8 cellular contexts compared by ENCODE assay signal in genomic region chrX:25015486-25016360, GRCh38. TPM values are rescaled to one million over a fixed set of nuclear protein-coding genes. Genes with fewer than 3 reads are reported as not detected.
DNase-seq lines count a peak whose midpoint lies in the region; ATAC-seq and TF ChIP-seq lines count a peak whose summit lies in the region.

TSS of gene ARX (minus strand) at chrX:25015965. CDS start at chrX:25015737, 228 bp downstream.

- peaks cover 5% of the 10 kb centered on the region for H3K27me3 ChIP-seq in endocrine pancreas (ENCODE audit: control insufficient read depth, insufficient read depth, low read length)

- H3K36me3 ChIP-seq in endocrine pancreas (ENCODE audit: control insufficient read depth, insufficient read depth, low read length) (no peaks in the 10 kb centered on the region), mucosa of descending colon (ENCODE audit: low read depth) (no peaks in the 10 kb centered on the region)

- TF ChIP-seq CTCF in mucosa of descending colon (IDR thresholded peaks at IDR 0.05) (no peak), lower leg skin (IDR thresholded peaks at IDR 0.05) (no peak)

- H3K4me3 ChIP-seq in endocrine pancreas (ENCODE audit: control insufficient read depth, insufficient read depth, low read length) (peak within 1 kb of the TSS; percentile 47), mucosa of descending colon (no peak within 1 kb of the TSS), lower leg skin (ENCODE audit: low read depth, poor library complexity, severe bottlenecking) (no peak within 1 kb of the TSS)

- 16 to 32% methylated on average over 29 to 57 of the region's 58 CpGs for WGBS in lower leg skin, 2 donors

- no peak for TF ChIP-seq POLR2A in lower leg skin (IDR thresholded peaks at IDR 0.05)

- H3K9me3 ChIP-seq in endocrine pancreas (ENCODE audit: control insufficient read depth, low read length) (no peaks in the 10 kb centered on the region), mucosa of descending colon (no peaks in the 10 kb centered on the region)

- peak within 1 kb of the TSS; percentile 13 for H3K9ac ChIP-seq in endocrine pancreas (ENCODE audit: control insufficient read depth, insufficient read depth, low read length)

- peak; percentile 86 for DNase-seq in AG08396 (ENCODE audit: low spot score)
- DNase-seq in GM19238 (ENCODE audit: insufficient read length, low spot score) = peak; percentile 63
- peak; percentile 48 for DNase-seq in NCI-H510A treated with DMSO at 0.1 percent for 48 hours (lab: John Stamatoyannopoulos, UW)
- peak in 2 of 3 donors; percentile 60 to 67 for DNase-seq in mucosa of descending colon
- DNase-seq in lower leg skin (ENCODE audit: low spot score in 2 of 2) = no peak
- DNase-seq in SHP77 treated with DMSO at 0.1 percent for 48 hours (lab: John Stamatoyannopoulos, UW) = no peak

- intact Hi-C loops in mucosa of descending colon (cut with DNase I, micrococcal nuclease) (no loop called here), lower leg skin (cut with DNase I; ENCODE audit: low total_unique reads) (no loop called here)

- ATAC-seq in mucosa of descending colon (peak; percentile 85), GM18517 (IDR thresholded peaks at IDR 0.05; ENCODE audit: unreplicated experiment) (no peak)

- H3K4me1 ChIP-seq in endocrine pancreas (ENCODE audit: control insufficient read depth, insufficient read depth, low read length) (no peaks in the 10 kb centered on the region), mucosa of descending colon (ENCODE audit: low read depth) (peaks cover 4% of the 10 kb centered on the region)

RNA-seq across cellular contexts. Expression of gene ARX, which starts in this region (rescaled TPM):
- total RNA-seq in mucosa of descending colon = 1 to 10 TPM in 1 of 3 donors, under 1 TPM in 2; 0.13 to 1.0 (median 0.63) TPM
- not detected for total RNA-seq in lower leg skin

Comparison
In these comparisons a context has a peak if more than half of its experiments do, and no peak if none do; other contexts are left out.
1. DNase-seq: peak in AG08396 (single experiment), GM19238 (single experiment), NCI-H510A treated with DMSO at 0.1 percent for 48 hours (single experiment) and mucosa of descending colon (2 of 3); none in lower leg skin (0 of 2) and SHP77 treated with DMSO at 0.1 percent for 48 hours (single experiment).